Comparison of ENCODE assay signal across 11 cellular contexts in the genomic region with DNA sequence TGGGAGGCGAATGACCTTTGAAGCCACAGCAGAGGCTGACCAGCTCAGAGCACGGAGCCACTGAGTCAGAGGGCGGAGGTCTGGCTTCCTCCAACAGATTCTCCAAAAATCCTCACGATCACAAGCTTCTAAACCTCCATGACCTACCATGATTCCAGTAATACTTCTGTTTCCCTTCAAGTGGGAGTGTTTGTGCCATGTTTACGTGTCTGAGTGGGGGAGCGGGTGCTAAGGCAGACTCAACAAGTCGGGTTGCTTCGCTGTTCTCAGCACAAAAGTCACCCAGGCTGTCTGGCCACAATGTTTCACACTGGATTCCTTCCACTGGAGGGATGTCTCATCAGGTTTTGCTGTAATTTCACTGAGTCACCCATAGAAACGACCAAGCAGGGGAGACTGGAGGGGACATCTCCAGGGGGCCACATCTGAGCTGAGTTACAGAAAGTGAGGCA.
A peak's percentile ranks its signal among the peaks of the same experiment; 100 is the strongest.
DNase-seq lines count a peak whose midpoint lies in the region; ATAC-seq and FAIRE-seq lines count a peak whose summit lies in the region.
"Had no signal": no experiment of that assay in that cellular context is flagged by ENCODE, and none has a peak within 500 bp of the region (broad histone marks: within the 10 kb centered on the region; RNA-seq: fewer than 3 reads in every experiment).

No MANE protein-coding gene starts in this region.

- peaks cover 85% of the 10 kb centered on the region for H3K4me1 ChIP-seq in CD4-positive, alpha-beta memory T cell (ENCODE audit: insufficient read depth, low read length)

- DNase-seq in CD4-positive, alpha-beta memory T cell = no peak
- DNase-seq in RCC 7860 (ENCODE audit: low spot score) = peak; percentile 98
- DNase-seq in epithelial cell of prostate (ENCODE audit: low read depth, low spot score) = peak; percentile 8
- DNase-seq in renal cortical epithelial cell (ENCODE audit: low read depth) = peak; percentile 75
- DNase-seq in H7 = no peak
- DNase-seq in NCI-H1694 treated with DMSO at 0.1 percent for 48 hours (lab: John Stamatoyannopoulos, UW) = no peak
- DNase-seq: dermis blood vessel endothelial cell, SHP77 treated with DMSO at 0.1 percent for 48 hours had no signal

- H3K27ac Mint-ChIP-seq in CD4-positive, alpha-beta memory T cell = peak overlapping the region in 5 of 7 donors; percentile 19 to 75 (median 68)

- H3K4me1 Mint-ChIP-seq in CD4-positive, alpha-beta memory T cell = peaks cover 44 to 95% (median 76%) of the 10 kb centered on the region in 4 donors

- no peak overlapping the region for H3K4me3 ChIP-seq in CD4-positive, alpha-beta memory T cell (ENCODE audit: low read length in 2 of 2)
- no peak overlapping the region for H3K4me3 ChIP-seq in H7 (ENCODE audit: insufficient read depth, low read depth, low read length)
- H3K4me3 ChIP-seq: GM12878 had no signal

- peaks cover 12% of the 10 kb centered on the region for H3K36me3 ChIP-seq in CD4-positive, alpha-beta memory T cell (ENCODE audit: insufficient read depth, low read length)
- peaks cover under 1% of the 10 kb centered on the region; the same call in 1 of the 2 replicates for H3K36me3 ChIP-seq in H7 (replicated peaks; ENCODE audit: control insufficient read depth, insufficient read depth, low read length)

- H3K36me3 Mint-ChIP-seq in CD4-positive, alpha-beta memory T cell = peaks cover 23 to 45% of the 10 kb centered on the region in 2 donors

- no peaks in the 10 kb centered on the region for H3K9me3 ChIP-seq in CD4-positive, alpha-beta memory T cell (ENCODE audit: control insufficient read depth in 1 of 2, low read length in 2 of 2)

- H3K27me3 Mint-ChIP-seq in CD4-positive, alpha-beta memory T cell = no peaks in the 10 kb centered on the region

- intact Hi-C loops in CD4-positive, alpha-beta memory T cell (cut with micrococcal nuclease) = no loop called here

- H3K4me3 Mint-ChIP-seq in CD4-positive, alpha-beta memory T cell = no peak overlapping the region

- FAIRE-seq in RCC 7860 (lab: Jason Lieb, UNC) = peak; percentile 95
- FAIRE-seq: GM12878 had no signal

- ATAC-seq in GM21526 (IDR thresholded peaks at IDR 0.05; ENCODE audit: low FRiP score, unreplicated experiment) = no peak
- ATAC-seq in HG02973 (IDR thresholded peaks at IDR 0.05; ENCODE audit: unreplicated experiment) = no peak
- ATAC-seq: GM12878 had no signal

- H3K27ac ChIP-seq in CD4-positive, alpha-beta memory T cell (ENCODE audit: low read depth, low read length) = no peak overlapping the region
- H3K27ac ChIP-seq in epithelial cell of prostate = no peak overlapping the region

- POLR2A ChIA-PET in CD4-positive, alpha-beta memory T cell (lab: Charles Lee; ENCODE audit: partially characterized antibody) = interaction anchor here (0.6 kb wide), 1 partner anchor 9 kb away, joined by 3 read pairs; no protein-coding TSS in a partner anchor

- CTCF ChIA-PET in CD4-positive, alpha-beta memory T cell (lab: Charles Lee; ENCODE audit: partially characterized antibody) = interaction anchor here (1.4 kb wide), 1 partner anchor 264 kb away, joined by 3 read pairs; no protein-coding TSS in a partner anchor

- no peaks in the 10 kb centered on the region for H3K27me3 ChIP-seq in CD4-positive, alpha-beta memory T cell (ENCODE audit: insufficient read depth, low read length)
- H3K27me3 ChIP-seq in H7 (ENCODE audit: control insufficient read depth, insufficient read depth, low read length) = no peaks in the 10 kb centered on the region

- peaks cover 0 to 7% (median 0%) of the 10 kb centered on the region in 8 donors for H3K9me3 Mint-ChIP-seq in CD4-positive, alpha-beta memory T cell

Comparison
In these comparisons a context has a peak if more than half of its experiments do, and no peak if none do; other contexts are left out.
1. DNase-seq: peak in RCC 7860 (single experiment), epithelial cell of prostate (single experiment) and renal cortical epithelial cell (single experiment); none in CD4-positive, alpha-beta memory T cell (0 of 5), H7 (single experiment) and NCI-H1694 treated with DMSO at 0.1 percent for 48 hours (single experiment).